Comparison of ENCODE assay signal across 8 cellular contexts in genomic region chr12:55847603-55848329, GRCh38. TPM values are rescaled to one million over a fixed set of nuclear protein-coding genes. Genes with fewer than 3 reads are reported as not detected.
DNase-seq lines count a peak whose midpoint lies in the region; ATAC-seq, FAIRE-seq and TF ChIP-seq lines count a peak whose summit lies in the region.

No MANE protein-coding gene starts in this region.

- no peak for FAIRE-seq in D721Med (lab: Jason Lieb, UNC)

- 33% methylated on average over 4 of the region's 6 CpGs for WGBS in SK-N-SH (ENCODE audit: low lambda C conversion rate)
- 39% methylated on average over 6 of the region's 6 CpGs for WGBS in esophagus, 2 donors

- no peaks in the 10 kb centered on the region for H3K79me2 ChIP-seq in SK-N-SH (ENCODE audit: insufficient read depth)

- peak overlapping the region; percentile 80 for H3K9ac ChIP-seq in SK-N-SH

- peak; percentile 27 for DNase-seq in ELF-1 (ENCODE audit: low read depth, low spot score)
- peak; percentile 89 for DNase-seq in SK-N-SH
- peak in 1 of 2 donors; percentile 99 for DNase-seq in vagina (ENCODE audit: extremely low spot score in 2 of 2)
- no peak for DNase-seq in cerebellar nuclear complex (lab: John Stamatoyannopoulos, UW)
- DNase-seq in D721Med (ENCODE audit: insufficient read length, low spot score): no peak

- TF ChIP-seq CTCF in SK-N-SH (IDR thresholded peaks at IDR 0.05) (no peak), vagina (IDR thresholded peaks at IDR 0.05) (no peak), D721Med (IDR thresholded peaks at IDR 0.05; ENCODE audit: insufficient read depth, missing control alignments) (no peak)

- CTCF ChIA-PET in SK-N-SH (lab: Yijun Ruan, JAX): interaction anchor here (0.8 to 1.7 kb wide), 8 partner anchors 17 to 109 kb away, joined by 3 to 5 read pairs (median 3); partner anchors contain the start of gene PYM1

- H3K4me3 ChIP-seq in SK-N-SH (ENCODE audit: low read depth in 2 of 2, low read length in 1 of 2): peak overlapping the region; percentile 28 to 30; a peak in 3 of 4 replicates
- no peak overlapping the region for H3K4me3 ChIP-seq in esophagus (ENCODE audit: low read depth in 1 of 2, low read length in 2 of 2)
- H3K4me3 ChIP-seq in muscle layer of duodenum (ENCODE audit: low read depth in 1 of 2, low read length in 2 of 2): no peak overlapping the region
- peak overlapping the region in 1 of 2 donors; percentile 15 for H3K4me3 ChIP-seq in vagina

- intact Hi-C loops in vagina (cut with DNase I): no loop called here

- H3F3A ChIP-seq in SK-N-SH (replicated peaks; ENCODE audit: insufficient read depth): peaks cover 14% of the 10 kb centered on the region

- ATAC-seq in GM18502 (IDR thresholded peaks at IDR 0.05; ENCODE audit: poor library complexity, unreplicated experiment): no peak

- peak in 1 of 2 donors; percentile 31 for TF ChIP-seq POLR2A in vagina (IDR thresholded peaks at IDR 0.05)

- no peak; a peak in 1 of 4 replicates for TF ChIP-seq EP300 in SK-N-SH (IDR thresholded peaks at IDR 0.05; ENCODE audit: borderline replicate concordance in 1 of 2, low read depth in 1 of 2, low read length in 1 of 2)

- H3K4me2 ChIP-seq in SK-N-SH: peak overlapping the region; percentile 74

- H3K9me3 ChIP-seq in SK-N-SH (no peaks in the 10 kb centered on the region), esophagus (ENCODE audit: control insufficient read depth in 2 of 2, insufficient read depth in 1 of 2, low read depth in 1 of 2, low read length in 1 of 2) (no peaks in the 10 kb centered on the region), muscle layer of duodenum (ENCODE audit: control insufficient read depth in 1 of 2, low read length in 2 of 2) (no peaks in the 10 kb centered on the region), vagina (no peaks in the 10 kb centered on the region)

- peak overlapping the region; percentile 44 for H2AFZ ChIP-seq in SK-N-SH (ENCODE audit: low read depth)

- H3K27me3 ChIP-seq in SK-N-SH (ENCODE audit: insufficient read depth): no peaks in the 10 kb centered on the region
- H3K27me3 ChIP-seq in esophagus (ENCODE audit: control insufficient read depth in 1 of 2, insufficient read depth in 2 of 2, low read length in 2 of 2): no peaks in the 10 kb centered on the region
- no peaks in the 10 kb centered on the region for H3K27me3 ChIP-seq in muscle layer of duodenum (ENCODE audit: low read depth, low read length)
- no peaks in the 10 kb centered on the region for H3K27me3 ChIP-seq in vagina

- no peak for TF ChIP-seq RAD21 in SK-N-SH (IDR thresholded peaks at IDR 0.05; ENCODE audit: low read length)

- H3K27ac ChIP-seq in SK-N-SH (ENCODE audit: low read depth in 2 of 2, low read length in 1 of 2): peak overlapping the region; percentile 96 to 100
- H3K27ac ChIP-seq in esophagus (ENCODE audit: low read depth in 2 of 2, low read length in 1 of 2): peak overlapping the region; percentile 72 to 88
- peak overlapping the region; percentile 96 for H3K27ac ChIP-seq in muscle layer of duodenum (ENCODE audit: low read length)
- H3K27ac ChIP-seq in vagina: peak overlapping the region; percentile 86

- no peaks in the 10 kb centered on the region for H3K36me3 ChIP-seq in SK-N-SH (replicated peaks in 1 of 2; ENCODE audit: control insufficient read depth in 1 of 2, insufficient read depth in 2 of 2, low read length in 1 of 2)
- no peaks in the 10 kb centered on the region for H3K36me3 ChIP-seq in esophagus (ENCODE audit: control insufficient read depth in 2 of 2, insufficient read depth in 2 of 2, low read length in 1 of 2)
- peaks cover 0 to 20% of the 10 kb centered on the region in 2 donors for H3K36me3 ChIP-seq in muscle layer of duodenum (ENCODE audit: control insufficient read depth in 1 of 2, insufficient read depth in 2 of 2, low read length in 2 of 2)
- no peaks in the 10 kb centered on the region for H3K36me3 ChIP-seq in vagina

- POLR2A ChIA-PET in SK-N-SH (lab: Yijun Ruan, JAX): interaction anchor here (0.6 to 2.1 kb wide), 12 partner anchors 10 to 135 kb away, joined by 3 to 29 read pairs (median 3); partner anchors contain the start of genes CD63, DGKA, DNAJC14 and PYM1

- H3K9me2 ChIP-seq in SK-N-SH: no peaks in the 10 kb centered on the region

- no peaks in the 10 kb centered on the region for H4K20me1 ChIP-seq in SK-N-SH (ENCODE audit: insufficient read depth)

- H3K4me1 ChIP-seq in SK-N-SH (ENCODE audit: control insufficient read depth in 1 of 2, insufficient read depth in 2 of 2, low read depth in 1 of 2, low read length in 1 of 2): peaks cover 14 to 15% of the 10 kb centered on the region in 2 experiments; a peak in 3 of 4 replicates
- H3K4me1 ChIP-seq in esophagus (ENCODE audit: control insufficient read depth in 2 of 2, insufficient read depth in 2 of 2, low read length in 1 of 2): peaks cover 0 to under 1% of the 10 kb centered on the region in 2 donors
- H3K4me1 ChIP-seq in muscle layer of duodenum (ENCODE audit: control insufficient read depth in 1 of 2, insufficient read depth in 2 of 2, low read length in 2 of 2): no peaks in the 10 kb centered on the region
- peaks cover 15% of the 10 kb centered on the region for H3K4me1 ChIP-seq in vagina

TF ChIP-seq in SK-N-SH, 30 proteins besides CTCF, POLR2A, EP300 and RAD21:
- peak; percentile 45 for TF ChIP-seq CHD2 (IDR thresholded peaks at IDR 0.05; ENCODE audit: low read length, partially characterized antibody)
- TF ChIP-seq GABPA (IDR thresholded peaks at IDR 0.05; ENCODE audit: low read depth): peak; percentile 65
- TF ChIP-seq TEAD4 (IDR thresholded peaks at IDR 0.05; ENCODE audit: borderline replicate concordance, insufficient read depth): no peak
- peak; percentile 37; the same call in 1 of the 2 replicates for TF ChIP-seq MAX (IDR thresholded peaks at IDR 0.05; ENCODE audit: low read depth)
- peak; percentile 98 for TF ChIP-seq TCF12 (IDR thresholded peaks at IDR 0.05)
- peak; percentile 70; the same call in 1 of the 2 replicates for TF ChIP-seq RCOR1 (IDR thresholded peaks at IDR 0.05; ENCODE audit: low read length)
- peak; percentile 67 for TF ChIP-seq ELF1 (IDR thresholded peaks at IDR 0.05)
- no peak for TF ChIP-seq YY1 (IDR thresholded peaks at IDR 0.05; ENCODE audit: low read depth)
- TF ChIP-seq NFIC (IDR thresholded peaks at IDR 0.05; ENCODE audit: borderline replicate concordance): 0 out of 2 replicates have a peak, but pooled peaks have one; percentile 30
- TF ChIP-seq MXI1 (IDR thresholded peaks at IDR 0.05; ENCODE audit: low read depth, low read length): peak; percentile 39; the same call in 1 of the 2 replicates
- peak; percentile 89 for TF ChIP-seq POLR2AphosphoS5 (IDR thresholded peaks at IDR 0.05; ENCODE audit: low read depth, low read length)
- TF ChIP-seq SMC3 (IDR thresholded peaks at IDR 0.05; ENCODE audit: low read depth, low read length): no peak
- peak; percentile 71; the same call in 1 of the 2 replicates for TF ChIP-seq TAF1 (IDR thresholded peaks at IDR 0.05; ENCODE audit: borderline replicate concordance, low read depth, low read length)
TF ChIP-seq in SK-N-SH: peak in this region for 10.

RNA-seq across cellular contexts. Expression of gene MMP19, which starts 5.0 kb away (rescaled TPM):
- polyA plus RNA-seq in SK-N-SH (2012; rRNA removed) (5.7 and 6.8 TPM in 2 replicates), esophagus (under 1 TPM; 0.63 to 0.76 TPM)
- polyA plus RNA-seq in SK-N-SH (2012; cell fraction: cytosol; rRNA removed): 3.1 and 3.8 TPM in 2 replicates
- polyA plus RNA-seq in SK-N-SH (2012; cell fraction: nucleus; rRNA removed): 13.5 and 15.4 TPM in 2 replicates
- 21.6 TPM for total RNA-seq in vagina

RNA-seq across cellular contexts. Expression of gene DNAJC14, which starts 18.4 kb away (rescaled TPM):
- polyA plus RNA-seq in SK-N-SH (2012; rRNA removed) (11.0 and 15.4 TPM in 2 replicates), esophagus (10 to 100 TPM in 1 of 2 donors, 1 to 10 TPM in 1; 7.4 to 10.7 TPM)
- 15.9 and 16.6 TPM in 2 replicates for polyA plus RNA-seq in SK-N-SH (2012; cell fraction: cytosol; rRNA removed)
- polyA plus RNA-seq in SK-N-SH (2012; cell fraction: nucleus; rRNA removed): 7.5 and 9.3 TPM in 2 replicates
- total RNA-seq in vagina: 29.2 TPM

RNA-seq across cellular contexts. Expression of gene ORMDL2, which starts 29.9 kb away (rescaled TPM):
- polyA plus RNA-seq in SK-N-SH (2012; rRNA removed) (35.2 and 37.3 TPM in 2 replicates), esophagus (100 to 1,000 TPM in 1 of 2 donors, 10 to 100 TPM in 1; 97.1 to 100 TPM)
- polyA plus RNA-seq in SK-N-SH (2012; cell fraction: cytosol; rRNA removed): 33.4 and 34.1 TPM in 2 replicates
- polyA plus RNA-seq in SK-N-SH (2012; cell fraction: nucleus; rRNA removed): 25.2 and 27.5 TPM in 2 replicates
- total RNA-seq in vagina: 9.8 TPM

RNA-seq across cellular contexts. Expression of gene SARNP, which starts 30.2 kb away (rescaled TPM):
- 65.8 and 66.9 TPM in 2 replicates for polyA plus RNA-seq in SK-N-SH (2012; rRNA removed)
- polyA plus RNA-seq in SK-N-SH (2012; cell fraction: cytosol; rRNA removed): 92.0 and 146 TPM in 2 replicates
- polyA plus RNA-seq in SK-N-SH (2012; cell fraction: nucleus; rRNA removed): 23.2 and 38.0 TPM in 2 replicates
- polyA plus RNA-seq in esophagus: 10 to 100 TPM; 56.2 to 78.7 TPM
- 33.1 TPM for total RNA-seq in vagina

Comparison
In these comparisons a context has a peak if more than half of its experiments do, and no peak if none do; other contexts are left out.
1. DNase-seq: peak in ELF-1 (single experiment) and SK-N-SH (single experiment); none in cerebellar nuclear complex (0 of 2) and D721Med (single experiment).
2. H3K4me3 ChIP-seq: peak in SK-N-SH (2 of 2); none in esophagus (0 of 2) and muscle layer of duodenum (0 of 2).
3. Peak in every context shown above with its lines, with median percentiles within 50 percentile points of each other: H3K27ac ChIP-seq.